ENCODE assay signal across 8 cellular contexts in the genomic region with DNA sequence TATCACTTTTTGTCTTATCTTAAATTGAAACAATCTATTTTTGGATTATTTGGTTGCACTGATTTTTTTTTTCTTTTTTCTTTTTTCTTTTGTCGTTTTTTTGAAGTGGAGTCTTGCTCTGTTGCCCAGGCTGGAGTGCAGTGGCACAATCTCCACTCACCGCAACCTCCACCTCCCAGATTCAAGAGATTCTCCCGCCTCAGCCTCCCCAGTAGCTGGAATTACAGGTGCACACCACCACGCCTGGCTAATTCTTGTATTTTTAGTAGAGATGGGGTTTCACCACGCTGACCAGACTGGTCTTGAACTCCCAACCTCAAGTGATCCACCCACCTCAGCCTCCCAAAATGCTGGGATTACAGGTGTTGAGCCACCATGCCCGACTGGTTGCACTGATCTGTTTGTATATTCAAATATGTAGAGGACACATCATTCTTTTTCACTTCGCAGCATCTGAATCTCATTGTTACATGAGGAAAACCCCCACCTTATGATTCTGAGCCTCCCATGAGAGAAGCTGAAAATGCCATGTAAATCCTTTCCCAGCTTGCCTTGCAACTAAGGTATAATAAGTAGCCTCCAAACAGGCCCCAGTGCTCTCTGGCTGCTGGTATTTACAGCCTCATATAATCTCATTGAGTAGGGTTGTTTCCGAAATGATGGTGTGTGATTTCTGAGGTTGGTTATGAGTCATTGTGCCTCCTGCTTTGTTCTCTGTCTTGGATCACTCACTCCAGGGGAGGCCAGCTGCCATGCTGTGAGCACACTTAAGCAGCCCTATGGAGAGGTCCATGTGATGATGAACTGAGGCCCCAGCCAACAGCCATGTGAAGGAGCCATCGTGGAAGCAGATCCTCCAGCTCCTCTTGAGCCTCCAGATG. TPM values are rescaled to one million over a fixed set of nuclear protein-coding genes. Genes with fewer than 3 reads are reported as not detected.
DNase-seq lines count a peak whose midpoint lies in the region; ATAC-seq and TF ChIP-seq lines count a peak whose summit lies in the region.

No MANE protein-coding gene starts in this region.

- H3K27me3 Mint-ChIP-seq in Caco-2 (ENCODE audit: insufficient read depth, unreplicated experiment), result no peaks in the 10 kb centered on the region

- peaks cover 4% of the 10 kb centered on the region for H3K4me1 ChIP-seq in IMR-90 (ENCODE audit: control insufficient read depth, insufficient read depth, low read length)
- no peaks in the 10 kb centered on the region for H3K4me1 ChIP-seq in Caco-2
- peaks cover 0 to 19% (median 8%) of the 10 kb centered on the region in 9 donors for H3K4me1 ChIP-seq in heart right ventricle

- peak overlapping the region; percentile 15 to 37; a peak in 3 of 4 replicates for H4K8ac ChIP-seq in IMR-90 (ENCODE audit: low read depth in 2 of 2, low read length in 2 of 2)

- H3K79me1 ChIP-seq in IMR-90 (ENCODE audit: low read depth in 1 of 2, low read length in 2 of 2), result peaks cover 0 to 6% of the 10 kb centered on the region in 2 experiments; a peak in 2 of 4 replicates

- H3K4me1 Mint-ChIP-seq in Caco-2 (ENCODE audit: low read depth, unreplicated experiment), result peaks cover 5% of the 10 kb centered on the region

- no CpG with 5 or more reads among the region's 9 CpGs for WGBS in IMR-90 (ENCODE audit: extremely low coverage in 2 of 2, insufficient read length in 1 of 2), 2 experiments
- WGBS in heart right ventricle, 2 donors, result 79 to 88% methylated on average over 9 of the region's 9 CpGs

- no peak overlapping the region for H3K4me2 ChIP-seq in IMR-90 (ENCODE audit: low read depth, low read length)

- H3K4me3 ChIP-seq in GM12864 (ENCODE audit: low read depth, low read length) (peak overlapping the region; percentile 51), IMR-90 (ENCODE audit: insufficient read depth, low read depth, low read length) (no peak overlapping the region), Caco-2 (ENCODE audit: low read depth, low read length) (no peak overlapping the region), heart right ventricle (no peak overlapping the region)

- ATAC-seq in GM21515 (IDR thresholded peaks at IDR 0.05; ENCODE audit: unreplicated experiment) (peak; percentile 39), IMR-90 (ENCODE audit: low read depth) (no peak), heart right ventricle (no peak)

- H3K36me3 ChIP-seq in IMR-90 (ENCODE audit: control insufficient read depth, insufficient read depth, low read length) (no peaks in the 10 kb centered on the region), Caco-2 (ENCODE audit: control insufficient read depth, insufficient read depth, low read length) (no peaks in the 10 kb centered on the region), heart right ventricle (no peaks in the 10 kb centered on the region)

- H2AK5ac ChIP-seq in IMR-90 (ENCODE audit: low read depth, low read length), result 0 out of 2 replicates have a peak overlapping the region, but pooled peaks have one; percentile 27

- H2BK20ac ChIP-seq in IMR-90 (ENCODE audit: low read depth, low read length), result peak overlapping the region; percentile 59; the same call in 1 of the 2 replicates

- H2BK120ac ChIP-seq in IMR-90 (ENCODE audit: low read depth, low read length), result peak overlapping the region; percentile 59

- no peak for TF ChIP-seq POLR2A in IMR-90 (IDR thresholded peaks at IDR 0.05; ENCODE audit: low read depth, low read length)

- peak overlapping the region; percentile 87 for H2AFZ ChIP-seq in IMR-90 (replicated peaks; ENCODE audit: low read length, poor library complexity)

- H4K91ac ChIP-seq in IMR-90 (ENCODE audit: insufficient read depth, low read depth, low read length), result no peak overlapping the region

- H3K9me3 Mint-ChIP-seq in Caco-2 (ENCODE audit: unreplicated experiment), result no peaks in the 10 kb centered on the region

- peak overlapping the region; percentile 80 for H2AK9ac ChIP-seq in IMR-90 (replicated peaks; ENCODE audit: low read depth, low read length, poor library complexity)

- no peak overlapping the region for H3K27ac Mint-ChIP-seq in Caco-2 (ENCODE audit: unreplicated experiment)

- peak; percentile 93 for DNase-seq in GM12864 (ENCODE audit: low read depth)
- peak; percentile 88 for DNase-seq in IMR-90
- DNase-seq in activated CD8-positive, alpha-beta memory T cell treated with anti-CD3 and anti-CD28 coated beads, Interleukin-2, amount 50 U/mL, for 4 hours, result peak; percentile 36
- DNase-seq in renal cortical epithelial cell (ENCODE audit: low read depth), result peak; percentile 92
- no peak for DNase-seq in SW 1271 (lab: John Stamatoyannopoulos, UW)
- DNase-seq in Caco-2, result no peak
- DNase-seq in heart right ventricle, result no peak

- no peak for TF ChIP-seq RAD21 in IMR-90 (IDR thresholded peaks at IDR 0.05; ENCODE audit: low read length)

- CTCF ChIA-PET in IMR-90 (lab: Yijun Ruan, JAX) (no interaction called here), Caco-2 (lab: Charles Lee) (no interaction called here)

- peak overlapping the region; percentile 45; the same call in 1 of the 2 replicates for H3K4ac ChIP-seq in IMR-90 (ENCODE audit: low read depth, low read length)

- in situ Hi-C loops in IMR-90 (cut with MboI; ENCODE audit: low sequenced_read_pairs), result no loop called here

- intact Hi-C loops in IMR-90 (cut with micrococcal nuclease) (no loop called here), Caco-2 (cut with micrococcal nuclease; ENCODE audit: unreplicated experiment) (no loop called here), heart right ventricle (cut with DNase I) (loop anchor here in 2 of 10 donors (5.0 kb wide), 3 partner anchors 42 to 298 kb away; partner anchors contain the start of gene TDG (in 1 of the 2))

- H3K23ac ChIP-seq in IMR-90 (ENCODE audit: low read depth, low read length), result no peak overlapping the region

- BruUV-seq in IMR-90 (replicated peaks; lab: Mats Ljungman, UMichigan), result no TSS peak
- BruUV-seq in Caco-2 (replicated peaks; lab: Mats Ljungman, UMichigan), result no TSS peak

- H3K9me1 ChIP-seq in IMR-90 (ENCODE audit: insufficient read depth, low read length), result peaks cover 3% of the 10 kb centered on the region; the same call in 1 of the 2 replicates

- peak overlapping the region; percentile 47 for H2BK5ac ChIP-seq in IMR-90 (ENCODE audit: low read depth, low read length, poor library complexity, severe bottlenecking)

- no peaks in the 10 kb centered on the region for H4K20me1 ChIP-seq in IMR-90 (ENCODE audit: insufficient read depth, low read length)

- no peak overlapping the region for H3K56ac ChIP-seq in IMR-90 (ENCODE audit: extremely low read depth, insufficient read depth, low read length)

- H2BK15ac ChIP-seq in IMR-90 (ENCODE audit: low read depth, low read length), result 0 out of 3 replicates have a peak overlapping the region, but pooled peaks have one; percentile 48

- H3K9me3 ChIP-seq in IMR-90 (ENCODE audit: control insufficient read depth, insufficient read depth, low read length) (no peaks in the 10 kb centered on the region), Caco-2 (no peaks in the 10 kb centered on the region), heart right ventricle (no peaks in the 10 kb centered on the region)

- H3K14ac ChIP-seq in IMR-90 (replicated peaks; ENCODE audit: low read depth, low read length), result peak overlapping the region; percentile 38

- TF ChIP-seq CTCF in GM12864 (IDR thresholded peaks at IDR 0.05; ENCODE audit: low read depth, low read length, missing control alignments) (no peak), IMR-90 (conservative IDR thresholded peaks at IDR 0.05; ENCODE audit: low read depth, low read length) (no peak), Caco-2 (IDR thresholded peaks at IDR 0.05; ENCODE audit: insufficient read depth in 1 of 2, low read depth in 1 of 2, low read length in 1 of 2, severe bottlenecking in 1 of 2, unreplicated experiment in 1 of 2) (no peak), heart right ventricle (IDR thresholded peaks at IDR 0.05) (no peak)

- dilution Hi-C loops in IMR-90 (cut with HindIII; ENCODE audit: low sequenced_read_pairs, unreplicated experiment), result no loop called here

- H3K18ac ChIP-seq in IMR-90 (ENCODE audit: low read depth, low read length), result no peak overlapping the region; the same call in 1 of the 2 replicates

- H3K4me3 Mint-ChIP-seq in Caco-2 (ENCODE audit: unreplicated experiment), result no peak overlapping the region

- H3K27ac ChIP-seq in IMR-90 (ENCODE audit: insufficient read depth, low read length) (no peak overlapping the region; the same call in 1 of the 2 replicates), heart right ventricle (no peak overlapping the region)

- H4K5ac ChIP-seq in IMR-90 (ENCODE audit: low read depth, low read length), result peak overlapping the region; percentile 57; the same call in 1 of the 2 replicates

- POLR2A ChIA-PET in IMR-90 (lab: Charles Lee; ENCODE audit: unreplicated experiment) (interaction anchor here (0.6 kb wide), 1 partner anchor 13 kb away, joined by 7 read pairs; no protein-coding TSS in a partner anchor), Caco-2 (lab: Charles Lee) (no interaction called here)

- no peaks in the 10 kb centered on the region for H3K27me3 ChIP-seq in IMR-90 (ENCODE audit: control insufficient read depth, insufficient read depth, low read length)
- no peaks in the 10 kb centered on the region for H3K27me3 ChIP-seq in Caco-2 (replicated peaks; ENCODE audit: control insufficient read depth, insufficient read depth, low read length)
- no peaks in the 10 kb centered on the region for H3K27me3 ChIP-seq in heart right ventricle

- peaks cover 9% of the 10 kb centered on the region for H3K36me3 Mint-ChIP-seq in Caco-2 (ENCODE audit: insufficient read depth, unreplicated experiment)

- H3K9ac ChIP-seq in IMR-90 (ENCODE audit: low read depth, low read length), result no peak overlapping the region

TF ChIP-seq in IMR-90, 13 proteins besides CTCF, POLR2A, EP300 and RAD21 (continues in another document):
- TF ChIP-seq MAZ (IDR thresholded peaks at IDR 0.05; ENCODE audit: borderline replicate concordance, low read depth, low read length) (no peak), MXI1 (IDR thresholded peaks at IDR 0.05; ENCODE audit: borderline replicate concordance, low read depth, low read length) (peak; percentile 37; the same call in 1 of the 2 replicates), MAFK (IDR thresholded peaks at IDR 0.05; ENCODE audit: low read depth, low read length) (no peak)

RNA-seq across cellular contexts. Expression of gene HSP90B1, which starts 5.2 kb away (rescaled TPM):
- total RNA-seq in IMR-90 (2012; rRNA removed) (398 and 587 TPM in 2 replicates), renal cortical epithelial cell (863 and 1,198 TPM in 2 replicates), Caco-2 (2022) (845 and 857 TPM in 2 replicates), heart right ventricle (100 to 1,000 TPM; 235 to 487 (median 297) TPM)
- polyA plus RNA-seq in IMR-90 (2012; rRNA removed) (686 and 765 TPM in 2 replicates), heart right ventricle (1,000 to 10,000 TPM in 1 of 2 donors, 100 to 1,000 TPM in 1; 203 to 1,021 TPM)
- 62.7 and 145 TPM in 2 replicates for polyA plus RNA-seq in IMR-90 (2012; cell fraction: cytosol; rRNA removed)
- polyA plus RNA-seq in IMR-90 (2012; cell fraction: nucleus; rRNA removed; ENCODE audit: low replicate concordance), result 32.5 and 474 TPM in 2 replicates

RNA-seq across cellular contexts. Expression of gene TDG, which starts 40.7 kb away (rescaled TPM):
- total RNA-seq in IMR-90 (2012; rRNA removed), result 14.0 and 24.2 TPM in 2 replicates
- 11.5 and 14.7 TPM in 2 replicates for polyA plus RNA-seq in IMR-90 (2012; rRNA removed)
- 2.8 and 3.1 TPM in 2 replicates for polyA plus RNA-seq in IMR-90 (2012; cell fraction: cytosol; rRNA removed)
- polyA plus RNA-seq in IMR-90 (2012; cell fraction: nucleus; rRNA removed; ENCODE audit: low replicate concordance), result 3.7 and 20.5 TPM in 2 replicates
- 35.9 and 39.4 TPM in 2 replicates for total RNA-seq in renal cortical epithelial cell
- total RNA-seq in Caco-2 (2022), result 28.4 and 29.5 TPM in 2 replicates
- 10 to 100 TPM in 8 of 10 donors, 1 to 10 TPM in 2; 8.7 to 17.4 (median 11.7) TPM for total RNA-seq in heart right ventricle
- polyA plus RNA-seq in heart right ventricle, result 10 to 100 TPM in 1 of 2 donors, 1 to 10 TPM in 1; 9.4 to 12.5 TPM

Comparison
In these comparisons a context has a peak if more than half of its experiments do, and no peak if none do; other contexts are left out.
1. DNase-seq: peak in GM12864 (single experiment), IMR-90 (single experiment), activated CD8-positive, alpha-beta memory T cell treated with anti-CD3 and anti-CD28 coated beads, Interleukin-2, amount 50 U/mL, for 4 hours (single experiment) and renal cortical epithelial cell (single experiment); none in SW 1271 (0 of 2), Caco-2 (0 of 2) and heart right ventricle (0 of 2).